ENCODE assay signal across 8 cellular contexts in genomic region chrX:76145591-76146309, GRCh38. TPM values are rescaled to one million over a fixed set of nuclear protein-coding genes. Genes with fewer than 3 reads are reported as not detected.
DNase-seq lines count a peak whose midpoint lies in the region; ATAC-seq and TF ChIP-seq lines count a peak whose summit lies in the region.
"Not testable (repeated sequence)": the region's sequence is repeated elsewhere in the genome, so short reads cannot be mapped to it uniquely, and the experiment has no call there.

No MANE protein-coding gene starts in this region.

- intact Hi-C loops in CD4-positive, alpha-beta T cell (cut with DNase I, micrococcal nuclease): not testable (repeated sequence)

- not testable (repeated sequence) for H3K36me3 ChIP-seq in kidney epithelial cell (ENCODE audit: control insufficient read depth, insufficient read depth, low read length)

- H3K9me3 Mint-ChIP-seq in CD4-positive, alpha-beta T cell: not testable (repeated sequence)

- H3K4me3 Mint-ChIP-seq in CD4-positive, alpha-beta T cell: peak overlapping the region; percentile 90

- H3K4me1 Mint-ChIP-seq in CD4-positive, alpha-beta T cell (ENCODE audit: low read depth): peaks cover 21% of the 10 kb centered on the region

- H3K9me3 ChIP-seq in CD4-positive, alpha-beta T cell (ENCODE audit: control insufficient read depth, low read length): not testable (repeated sequence)

- not testable (repeated sequence) for H3K27me3 Mint-ChIP-seq in CD4-positive, alpha-beta T cell

- POLR2A ChIA-PET in CD4-positive, alpha-beta T cell (lab: Charles Lee): not testable (repeated sequence)

- H3K27ac ChIP-seq in CD4-positive, alpha-beta T cell (ENCODE audit: low read depth, low read length): peak overlapping the region; percentile 35

- CTCF ChIA-PET in CD4-positive, alpha-beta T cell (lab: Charles Lee): not testable (repeated sequence)

- peak; percentile 17 to 48 (median 32) for DNase-seq in CD4-positive, alpha-beta T cell
- peak; percentile 24 for DNase-seq in NCI-H2227 treated with DMSO at 0.1 percent for 48 hours (lab: John Stamatoyannopoulos, UW)
- peak; percentile 12 for DNase-seq in activated CD4-positive, alpha-beta T cell treated with anti-CD3 and anti-CD28 coated beads for 1 hour
- not testable (repeated sequence) for DNase-seq in choroid plexus epithelial cell (ENCODE audit: low read depth); kidney epithelial cell (ENCODE audit: low read depth)
- DNase-seq in stimulated activated CD4-positive, alpha-beta T cell treated with anti-CD3 and anti-CD28 coated beads, Interleukin-15, amount 100 ng/mL, for 24 hours: peak; percentile 48

- peak overlapping the region; percentile 97 for H3K27ac Mint-ChIP-seq in CD4-positive, alpha-beta T cell

- peak; percentile 48 for ATAC-seq in CD4-positive, alpha-beta T cell (ENCODE audit: poor library complexity)
- ATAC-seq in GM19455 (IDR thresholded peaks at IDR 0.05; ENCODE audit: unreplicated experiment): peak; percentile 48
- ATAC-seq in HG03139 (IDR thresholded peaks at IDR 0.05; ENCODE audit: unreplicated experiment): peak; percentile 34

- H3K27me3 ChIP-seq in CD4-positive, alpha-beta T cell (ENCODE audit: control insufficient read depth, insufficient read depth, low read length); kidney epithelial cell (ENCODE audit: control insufficient read depth, insufficient read depth, low read length): not testable (repeated sequence)

- H3K4me3 ChIP-seq in choroid plexus epithelial cell (ENCODE audit: low read depth, low read length) (peak overlapping the region; percentile 29), kidney epithelial cell (ENCODE audit: low read depth, low read length) (peak overlapping the region; percentile 9)

- H3K36me3 Mint-ChIP-seq in CD4-positive, alpha-beta T cell (ENCODE audit: low read depth): not testable (repeated sequence)

- not testable (repeated sequence) for TF ChIP-seq CTCF in CD4-positive, alpha-beta T cell (IDR thresholded peaks at IDR 0.05); choroid plexus epithelial cell (conservative IDR thresholded peaks at IDR 0.05; ENCODE audit: low read depth, low read length); kidney epithelial cell (IDR thresholded peaks at IDR 0.05; ENCODE audit: insufficient read depth, low read length, poor library complexity, severe bottlenecking)

RNA-seq across cellular contexts. Expression of gene PBDC1, which starts 27.1 kb away (rescaled TPM):
- 10 to 100 TPM; 14.1 to 16.6 TPM for total RNA-seq in CD4-positive, alpha-beta T cell
- 18.1 and 19.2 TPM in 2 replicates for total RNA-seq in kidney epithelial cell
